ENCODE assay signal across 8 cellular contexts in the genomic region with DNA sequence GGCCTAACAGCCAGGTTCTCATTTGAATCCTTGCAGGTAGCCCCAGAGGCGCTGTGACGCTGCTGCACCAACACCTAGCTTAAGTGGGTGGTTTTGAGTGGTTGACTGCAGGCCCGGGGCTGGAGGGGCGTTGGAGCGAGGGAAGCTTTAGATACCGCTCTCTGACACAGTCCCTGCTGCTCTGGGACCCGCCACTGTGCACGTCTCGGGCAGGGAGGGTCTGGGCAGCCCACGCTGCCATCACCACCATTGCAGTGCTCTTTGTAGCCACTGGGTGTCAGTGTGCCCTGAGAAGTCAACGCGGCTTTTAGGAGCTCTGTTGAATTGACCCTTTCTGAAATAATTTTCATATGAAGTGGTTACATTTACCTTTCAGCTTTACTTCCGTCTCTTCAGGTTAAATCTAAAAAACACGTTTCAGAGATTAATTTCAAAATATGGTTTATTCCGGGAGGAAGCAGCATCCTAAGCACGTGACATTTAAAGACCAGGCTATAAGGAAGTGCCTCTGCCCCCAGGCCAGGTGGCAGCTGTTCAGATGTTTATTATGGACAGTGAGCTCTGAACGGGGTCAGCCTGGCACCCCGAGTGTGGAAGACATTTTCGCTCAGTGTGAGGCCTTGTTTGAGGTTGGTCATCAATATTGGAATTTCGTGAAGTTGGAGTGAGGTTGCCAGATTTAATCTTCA. TPM values are rescaled to one million over a fixed set of nuclear protein-coding genes. Genes with fewer than 3 reads are reported as not detected.
DNase-seq lines count a peak whose midpoint lies in the region; ATAC-seq, FAIRE-seq and TF ChIP-seq lines count a peak whose summit lies in the region.

No MANE protein-coding gene starts in this region.

- DNase-seq in MG63 = peak; percentile 46
- DNase-seq in T-helper 2 cell = peak in 4 of 5 experiments; percentile 22 to 65 (median 40)
- peak in 1 of 2 donors; percentile 68 for DNase-seq in ascending aorta (ENCODE audit: low spot score in 2 of 2)
- peak; percentile 75 for DNase-seq in hepatocyte (ENCODE audit: low spot score)
- peak; percentile 8 for DNase-seq in smooth muscle cell (lab: John Stamatoyannopoulos, UW; ENCODE audit: unreplicated experiment)

- no peak overlapping the region for H3K9ac ChIP-seq in smooth muscle cell (ENCODE audit: low read depth)

- 32% methylated on average over 20 of the region's 20 CpGs for WGBS in hepatocyte (ENCODE audit: low lambda C conversion rate, missing lambda C conversion rate)
- WGBS in smooth muscle cell (ENCODE audit: low lambda C conversion rate) = 38% methylated on average over 20 of the region's 20 CpGs

- no peaks in the 10 kb centered on the region for H3F3A ChIP-seq in smooth muscle cell (ENCODE audit: low read depth)

- intact Hi-C loops in ascending aorta (cut with DNase I) = loop anchor here (1.0 kb wide), 1 partner anchor 633 kb away; no protein-coding TSS in a partner anchor

- no peaks in the 10 kb centered on the region for H3K27me3 ChIP-seq in MG63
- no peaks in the 10 kb centered on the region for H3K27me3 ChIP-seq in ascending aorta
- no peaks in the 10 kb centered on the region for H3K27me3 ChIP-seq in hepatocyte
- H3K27me3 ChIP-seq in smooth muscle cell (ENCODE audit: low read depth) = no peaks in the 10 kb centered on the region

- ATAC-seq in GM18520 (IDR thresholded peaks at IDR 0.05; ENCODE audit: unreplicated experiment) = no peak
- no peak for ATAC-seq in GM19395 (IDR thresholded peaks at IDR 0.05; ENCODE audit: unreplicated experiment)

- no peak overlapping the region for H3K4me2 ChIP-seq in hepatocyte
- H3K4me2 ChIP-seq in smooth muscle cell = no peak overlapping the region

- peak; percentile 76 for FAIRE-seq in G401.6 (lab: Jason Lieb, UNC)

- no peak overlapping the region for H3K4me3 ChIP-seq in MG63
- no peak overlapping the region for H3K4me3 ChIP-seq in ascending aorta
- no peak overlapping the region for H3K4me3 ChIP-seq in hepatocyte
- H3K4me3 ChIP-seq in smooth muscle cell = no peak overlapping the region

- H3K79me2 ChIP-seq in hepatocyte = peaks cover 2% of the 10 kb centered on the region
- no peaks in the 10 kb centered on the region for H3K79me2 ChIP-seq in smooth muscle cell (ENCODE audit: low read depth)

- H3K36me3 ChIP-seq in MG63 (peaks cover 85% of the 10 kb centered on the region), ascending aorta (peaks cover 65 to 94% of the 10 kb centered on the region in 2 donors), hepatocyte (replicated peaks; ENCODE audit: insufficient read depth, low read depth) (no peaks in the 10 kb centered on the region), smooth muscle cell (ENCODE audit: low read depth) (peaks cover 9% of the 10 kb centered on the region)

- H3K27ac ChIP-seq in ascending aorta (no peak overlapping the region), hepatocyte (no peak overlapping the region), smooth muscle cell (ENCODE audit: low read depth) (no peak overlapping the region)

- H2AFZ ChIP-seq in hepatocyte (no peak overlapping the region), smooth muscle cell (ENCODE audit: low read depth) (no peak overlapping the region)

- no peaks in the 10 kb centered on the region for H3K9me2 ChIP-seq in hepatocyte (replicated peaks; ENCODE audit: insufficient read depth)

- H3K9me3 ChIP-seq in MG63 = no peaks in the 10 kb centered on the region
- H3K9me3 ChIP-seq in ascending aorta = no peaks in the 10 kb centered on the region
- H3K9me3 ChIP-seq in hepatocyte (ENCODE audit: low read depth) = no peaks in the 10 kb centered on the region
- no peaks in the 10 kb centered on the region for H3K9me3 ChIP-seq in smooth muscle cell (replicated peaks; ENCODE audit: low read depth)

- H3K4me1 ChIP-seq in ascending aorta (no peaks in the 10 kb centered on the region), hepatocyte (ENCODE audit: insufficient read depth) (no peaks in the 10 kb centered on the region), smooth muscle cell (ENCODE audit: low read depth) (no peaks in the 10 kb centered on the region)

- TF ChIP-seq CTCF in ascending aorta (IDR thresholded peaks at IDR 0.05) (peak; percentile 85 to 94 (median 93)), hepatocyte (IDR thresholded peaks at IDR 0.05; ENCODE audit: poor library complexity) (peak; percentile 97), smooth muscle cell (IDR thresholded peaks at IDR 0.05; ENCODE audit: borderline replicate concordance, insufficient read depth, poor library complexity, severe bottlenecking) (peak; percentile 97)

- H4K20me1 ChIP-seq in hepatocyte (ENCODE audit: insufficient read depth, poor library complexity, severe bottlenecking) (peaks cover 2% of the 10 kb centered on the region), smooth muscle cell (ENCODE audit: low read depth) (peaks cover 41% of the 10 kb centered on the region)

RNA-seq across cellular contexts. Expression of gene PARVB, which starts 30.9 kb away (rescaled TPM):
- 31.0 and 88.1 TPM in 2 replicates for total RNA-seq in MG63 (2014; rRNA removed; shearing (Covaris generic); ENCODE audit: low replicate concordance)
- 33.8 TPM for total RNA-seq in ascending aorta
- total RNA-seq in hepatocyte = 8.0 and 10.2 TPM in 2 replicates
- 11.2 and 13.9 TPM in 2 replicates for polyA plus RNA-seq in hepatocyte
- 24.8 and 36.6 TPM in 2 replicates for total RNA-seq in smooth muscle cell
- polyA plus RNA-seq in smooth muscle cell = 35.1 and 35.6 TPM in 2 replicates

RNA-seq across cellular contexts. Expression of gene SAMM50, which starts 38.0 kb away (rescaled TPM):
- 65.1 and 90.4 TPM in 2 replicates for total RNA-seq in MG63 (2014; rRNA removed; shearing (Covaris generic); ENCODE audit: low replicate concordance)
- total RNA-seq in ascending aorta (23.6 TPM), hepatocyte (37.6 and 52.7 TPM in 2 replicates), smooth muscle cell (37.1 and 43.6 TPM in 2 replicates)
- polyA plus RNA-seq in hepatocyte (48.2 and 53.5 TPM in 2 replicates), smooth muscle cell (56.1 and 59.9 TPM in 2 replicates)
